In the genomic region with DNA sequence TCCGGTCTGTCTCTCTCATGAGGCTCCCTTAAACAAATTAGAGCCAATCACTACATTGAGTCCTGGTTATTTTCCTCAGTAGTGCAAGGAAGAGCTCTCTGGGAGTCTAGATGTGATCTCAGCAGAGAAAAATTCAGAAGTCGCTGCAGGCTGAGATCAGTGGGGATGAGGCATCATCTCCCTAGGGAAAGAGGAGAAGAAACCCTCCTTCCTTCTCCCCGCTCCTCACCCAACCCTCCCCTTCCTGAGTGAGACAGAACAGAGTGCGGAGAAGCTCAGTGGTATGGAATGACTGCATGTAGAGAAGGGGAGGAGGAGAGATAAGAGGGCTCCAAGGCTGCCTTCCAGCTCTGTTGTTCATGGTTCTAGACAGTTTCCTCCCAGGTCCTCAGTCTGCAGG, we compare ENCODE assay signal across 14 cellular contexts.
DNase-seq lines count a peak whose midpoint lies in the region; ATAC-seq, FAIRE-seq and TF ChIP-seq lines count a peak whose summit lies in the region.
"Had no signal": no experiment of that assay in that cellular context is flagged by ENCODE, and none has a peak within 500 bp of the region (broad histone marks: within the 10 kb centered on the region; RNA-seq: fewer than 3 reads in every experiment).

No MANE protein-coding gene starts in this region.

- H2AFZ ChIP-seq in keratinocyte (ENCODE audit: control insufficient read depth, low read length): no peak overlapping the region

- peak; percentile 96 for FAIRE-seq in keratinocyte (lab: Jason Lieb, UNC)

- no peaks in the 10 kb centered on the region for H3K27me3 ChIP-seq in AG04450 (ENCODE audit: control insufficient read depth, insufficient read depth, low read length)
- no peaks in the 10 kb centered on the region for H3K27me3 ChIP-seq in body of pancreas
- H3K27me3 ChIP-seq in keratinocyte (ENCODE audit: control insufficient read depth, extremely low read depth, insufficient read depth, low read length): no peaks in the 10 kb centered on the region
- no peaks in the 10 kb centered on the region for H3K27me3 ChIP-seq in esophagus squamous epithelium
- H3K27me3 ChIP-seq: neutrophil, Peyer's patch, upper lobe of right lung had no signal

- CTCF ChIA-PET in AG04450 (lab: Charles Lee): interaction anchor here (1.7 kb wide), 1 partner anchor 640 kb away, joined by 5 read pairs; no protein-coding TSS in a partner anchor

- TF ChIP-seq CTCF in AG04450 (IDR thresholded peaks at IDR 0.05; ENCODE audit: low read depth, low read length) (no peak), body of pancreas (IDR thresholded peaks at IDR 0.05) (no peak), keratinocyte (optimal IDR thresholded peaks at IDR 0.05 in 1 of 3, IDR thresholded peaks at IDR 0.05 in 1 of 3, conservative IDR thresholded peaks at IDR 0.05 in 1 of 3; ENCODE audit: extremely low read depth in 1 of 3, insufficient read depth in 2 of 3, low read length in 3 of 3) (no peak), esophagus squamous epithelium (IDR thresholded peaks at IDR 0.05) (no peak)

- no peaks in the 10 kb centered on the region for H4K20me1 ChIP-seq in keratinocyte (ENCODE audit: control insufficient read depth, extremely low read depth, insufficient read depth, low read length)

- no peaks in the 10 kb centered on the region for H3K9me1 ChIP-seq in keratinocyte (ENCODE audit: control insufficient read depth, extremely low read depth, insufficient read depth, low read length)

- DNase-seq in AG04450 (ENCODE audit: low read depth, low spot score) (peak; percentile 92), HS-5 (ENCODE audit: low read depth) (peak; percentile 95), body of pancreas (peak in 1 of 4 donors; percentile 16), keratinocyte (ENCODE audit: low read depth, low spot score) (peak; percentile 65), NCI-H2107 (lab: John Stamatoyannopoulos, UW) (no peak), NCI-H1092 (lab: John Stamatoyannopoulos, UW) (no peak), esophagus squamous epithelium (lab: John Stamatoyannopoulos, UW) (no peak)
- DNase-seq: activated CD4-positive, CD25-positive, alpha-beta regulatory T cell; CD4-positive, alpha-beta memory T cell; NCI-H1930; Peyer's patch; upper lobe of right lung had no signal

- 61 to 73% methylated on average over 4 of the region's 4 CpGs for WGBS in body of pancreas, 2 donors
- WGBS in esophagus squamous epithelium, 2 donors: 58 to 66% methylated on average over 2 to 4 of the region's 4 CpGs

- no peak for TF ChIP-seq POLR2A in body of pancreas (IDR thresholded peaks at IDR 0.05)
- no peak for TF ChIP-seq POLR2A in esophagus squamous epithelium (IDR thresholded peaks at IDR 0.05)

- H3K4me1 ChIP-seq in body of pancreas: no peaks in the 10 kb centered on the region
- peaks cover 38% of the 10 kb centered on the region for H3K4me1 ChIP-seq in keratinocyte (ENCODE audit: control insufficient read depth, extremely low read depth, insufficient read depth, low read length)
- H3K4me1 ChIP-seq in esophagus squamous epithelium: peaks cover 0 to 4% (median 0%) of the 10 kb centered on the region in 3 donors
- H3K4me1 ChIP-seq: Peyer's patch had no signal

- H3K4me3 ChIP-seq in AG04450 (ENCODE audit: low read depth, low read length): no peak overlapping the region
- H3K4me3 ChIP-seq in body of pancreas: no peak overlapping the region
- H3K4me3 ChIP-seq in keratinocyte (ENCODE audit: control insufficient read depth in 2 of 3, extremely low read depth in 1 of 3, insufficient read depth in 2 of 3, low read depth in 1 of 3, low read length in 3 of 3): no peak overlapping the region
- H3K4me3 ChIP-seq in esophagus squamous epithelium: no peak overlapping the region
- H3K4me3 ChIP-seq: Peyer's patch, upper lobe of right lung had no signal

- H3K27ac ChIP-seq in AG04450 (ENCODE audit: low read depth, low read length) (peak overlapping the region; percentile 96), body of pancreas (no peak overlapping the region), keratinocyte (ENCODE audit: control insufficient read depth, insufficient read depth, low read length) (peak overlapping the region; percentile 4), esophagus squamous epithelium (no peak overlapping the region)
- H3K27ac ChIP-seq: neutrophil, Peyer's patch, upper lobe of right lung had no signal

- peak overlapping the region; percentile 42 for H3K4me2 ChIP-seq in keratinocyte (ENCODE audit: control insufficient read depth, extremely low read depth, insufficient read depth, low read depth, low read length)

- dilution Hi-C loops in keratinocyte (cut with MboI; ENCODE audit: extremely low pct_ligation_motif_present, low sequenced_read_pairs): no loop called here

- POLR2A ChIA-PET in AG04450 (lab: Yijun Ruan, JAX): interaction anchor here (0.6 to 1.2 kb wide), 3 partner anchors 16 to 290 kb away, joined by 3 to 5 read pairs (median 4); no protein-coding TSS in a partner anchor

- H3K79me2 ChIP-seq in keratinocyte (ENCODE audit: control insufficient read depth, insufficient read depth, low read length): no peaks in the 10 kb centered on the region

- peak; percentile 38 for ATAC-seq in body of pancreas
- ATAC-seq in HG02970 (IDR thresholded peaks at IDR 0.05; ENCODE audit: low FRiP score, unreplicated experiment): no peak
- ATAC-seq: upper lobe of right lung had no signal

- H3K36me3 ChIP-seq in body of pancreas (replicated peaks in 1 of 2; ENCODE audit: insufficient read depth in 1 of 2, low read depth in 2 of 2) (no peaks in the 10 kb centered on the region), keratinocyte (ENCODE audit: control insufficient read depth in 2 of 2, extremely low read depth in 1 of 2, insufficient read depth in 2 of 2, low read length in 2 of 2) (no peaks in the 10 kb centered on the region), esophagus squamous epithelium (peaks cover 0 to 17% (median 0%) of the 10 kb centered on the region in 3 donors)
- H3K36me3 ChIP-seq: neutrophil, Peyer's patch, upper lobe of right lung had no signal

- H3K9ac ChIP-seq in keratinocyte (ENCODE audit: control insufficient read depth, extremely low read depth, insufficient read depth, low read length): no peak overlapping the region

- H3K9me3 ChIP-seq in AG04450 (ENCODE audit: control insufficient read depth, insufficient read depth, low read length): no peaks in the 10 kb centered on the region
- no peaks in the 10 kb centered on the region for H3K9me3 ChIP-seq in body of pancreas
- H3K9me3 ChIP-seq in keratinocyte (ENCODE audit: control insufficient read depth, low read depth, low read length): no peaks in the 10 kb centered on the region
- H3K9me3 ChIP-seq in esophagus squamous epithelium: no peaks in the 10 kb centered on the region
- H3K9me3 ChIP-seq: neutrophil, Peyer's patch, upper lobe of right lung had no signal

- intact Hi-C loops in body of pancreas (cut with DNase I) (no loop called here), esophagus squamous epithelium (cut with DNase I) (no loop called here)

Comparison
In these comparisons a context has a peak if more than half of its experiments do, and no peak if none do; other contexts are left out.
1. DNase-seq: peak in AG04450 (single experiment), HS-5 (single experiment) and keratinocyte (single experiment); none in NCI-H2107 (single experiment), NCI-H1092 (single experiment) and esophagus squamous epithelium (single experiment).
2. H3K27ac ChIP-seq: peak in AG04450 (single experiment) and keratinocyte (single experiment); none in body of pancreas (0 of 4) and esophagus squamous epithelium (0 of 4).